16 cellular contexts compared by ENCODE assay signal in the genomic region with DNA sequence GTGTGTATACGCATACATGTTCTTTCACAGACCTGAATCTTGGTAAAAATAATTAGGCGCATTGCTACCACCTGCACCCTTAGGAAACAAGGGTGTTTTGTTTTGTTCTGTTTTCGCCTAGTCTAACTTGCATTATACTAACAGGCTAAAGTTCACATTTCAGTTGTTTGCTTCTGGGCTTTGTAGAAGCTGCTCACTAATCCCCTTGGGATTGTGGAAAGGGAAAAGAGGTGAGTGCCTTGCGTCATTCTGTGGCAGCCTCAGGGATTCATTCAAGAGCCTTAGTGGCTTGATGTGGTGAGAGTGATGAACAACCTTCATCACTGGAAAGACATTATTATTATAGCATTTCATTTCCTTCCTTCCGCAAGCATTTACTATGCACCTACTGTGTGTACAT.
"Had no signal": no experiment of that assay in that cellular context is flagged by ENCODE, and none has a peak within 500 bp of the region (broad histone marks: within the 10 kb centered on the region; RNA-seq: fewer than 3 reads in every experiment).

No MANE protein-coding gene starts in this region.

- H3K4me3 ChIP-seq: heart left ventricle, left ventricle myocardium inferior, skin epidermis had no signal

- FAIRE-seq: astrocyte, colon, endothelial cell of umbilical vein had no signal

- H3K27me3 ChIP-seq: heart left ventricle had no signal

- DNase-seq: activated CD4-positive, alpha-beta T cell treated with anti-CD3 and anti-CD28 coated beads for 4 hours; activated CD8-positive, alpha-beta memory T cell treated with anti-CD3 and anti-CD28 coated beads, Interleukin-2, amount 50 U/mL, for 4 hours; activated CD8-positive, alpha-beta T cell treated with anti-CD3 and anti-CD28 coated beads for 36 hours; activated naive CD8-positive, alpha-beta T cell treated with anti-CD3 and anti-CD28 coated beads, Interleukin-2, amount 50 U/mL, for 24 hours; activated T-cell treated with anti-CD3 and anti-CD28 coated beads, Interleukin-2, amount 50 U/mL, for 72 hours; foreskin melanocyte; heart left ventricle; islet precursor cell; left ventricle myocardium inferior; nephron progenitor cell; stimulated activated CD4-positive, alpha-beta T cell treated with anti-CD3 and anti-CD28 coated beads, Interleukin-4, amount 100 ng/mL, for 4 hours; T-helper 9 cell had no signal

- H3K36me3 ChIP-seq: heart left ventricle, left ventricle myocardium inferior had no signal

- ATAC-seq: activated CD8-positive, alpha-beta T cell treated with anti-CD3 and anti-CD28 coated beads for 36 hours; activated naive CD8-positive, alpha-beta T cell treated with anti-CD3 and anti-CD28 coated beads, Interleukin-2, amount 50 U/mL, for 24 hours; activated T-cell treated with anti-CD3 and anti-CD28 coated beads, Interleukin-2, amount 50 U/mL, for 72 hours; heart left ventricle had no signal

- H3K4me1 ChIP-seq: heart left ventricle, left ventricle myocardium inferior had no signal

- H3K27ac ChIP-seq: heart left ventricle, left ventricle myocardium inferior, skin epidermis had no signal
